ENCODE assay signal across 8 cellular contexts in the genomic region with DNA sequence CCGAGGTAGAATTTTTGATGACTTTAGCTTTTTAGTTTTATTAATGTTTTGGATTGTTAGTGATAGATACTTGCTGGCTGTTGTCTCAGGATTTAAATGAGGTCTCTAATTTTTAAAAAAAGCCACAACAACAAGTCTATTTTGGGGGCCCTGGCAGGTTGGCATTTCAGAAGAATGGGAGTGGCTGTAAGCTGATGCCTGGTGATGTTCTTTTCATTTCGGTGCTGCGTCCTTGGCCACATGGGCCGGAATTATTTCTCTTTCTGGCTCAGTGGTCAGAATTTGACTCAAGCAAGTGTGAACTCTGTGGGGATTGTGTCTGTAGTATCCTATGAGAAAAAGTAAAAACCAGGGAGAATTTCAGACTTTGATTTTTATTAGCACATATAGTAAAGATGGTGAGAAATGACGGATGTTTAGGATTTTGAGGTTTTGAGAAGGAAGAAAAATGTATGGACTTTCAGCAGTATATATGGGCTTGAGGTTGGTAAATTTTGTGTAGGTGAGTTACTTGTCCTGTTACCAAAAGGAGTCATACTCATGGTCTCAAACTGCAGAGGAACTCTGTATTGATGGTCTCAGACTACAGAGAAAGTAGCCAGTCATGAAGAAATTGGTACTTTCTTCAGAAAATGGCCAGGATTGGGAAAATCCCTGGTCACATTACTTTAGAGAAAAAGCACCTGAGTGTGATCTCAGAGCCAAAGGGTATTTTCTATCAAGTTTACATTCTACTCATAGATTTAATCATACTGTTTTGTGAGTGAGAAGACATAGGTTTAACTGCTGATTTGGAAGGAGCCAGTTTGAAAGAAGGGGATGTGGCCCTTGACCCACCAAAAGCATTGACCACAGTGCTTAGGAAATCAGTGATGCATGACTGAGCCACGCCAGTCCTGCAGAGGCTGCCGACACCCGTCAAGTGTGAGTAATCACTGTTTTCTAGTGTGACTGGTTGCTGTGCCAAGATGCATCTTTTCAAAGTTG.
DNase-seq lines count a peak whose midpoint lies in the region; ATAC-seq and TF ChIP-seq lines count a peak whose summit lies in the region.

No MANE protein-coding gene starts in this region.

- TF ChIP-seq CTCF in H9 (conservative IDR thresholded peaks at IDR 0.05) = no peak

- H3K27me3 ChIP-seq in effector memory CD4-positive, alpha-beta T cell (replicated peaks; ENCODE audit: control insufficient read depth, insufficient read depth, low read length, poor library complexity, severe bottlenecking) = no peaks in the 10 kb centered on the region
- H3K27me3 ChIP-seq in neuronal stem cell (ENCODE audit: control insufficient read depth in 3 of 3, insufficient read depth in 3 of 3, low read depth in 1 of 3, low read length in 3 of 3) (no peaks in the 10 kb centered on the region), H9 (ENCODE audit: insufficient read depth, low read length) (no peaks in the 10 kb centered on the region)

- H2BK20ac ChIP-seq in H9 (ENCODE audit: low read depth, low read length, poor library complexity, severe bottlenecking) = no peak overlapping the region

- no peak overlapping the region for H2BK12ac ChIP-seq in neuronal stem cell (ENCODE audit: low read length)
- H2BK12ac ChIP-seq in H9 (ENCODE audit: insufficient read length, low read depth, low read length) = no peak overlapping the region

- peaks cover 13% of the 10 kb centered on the region for H3K36me3 ChIP-seq in effector memory CD4-positive, alpha-beta T cell (ENCODE audit: control insufficient read depth, insufficient read depth, low read length)
- H3K36me3 ChIP-seq in neuronal stem cell (replicated peaks in 1 of 2; ENCODE audit: control insufficient read depth in 2 of 2, insufficient read depth in 2 of 2, low read length in 2 of 2) = peaks cover 26 to 60% of the 10 kb centered on the region in 2 donors

- no peak overlapping the region for H3T11ph ChIP-seq in H9 (ENCODE audit: low read length)

- peak; percentile 81 for DNase-seq in activated effector memory CD4-positive, alpha-beta T cell treated with anti-CD3 and anti-CD28 coated beads, Interleukin-2, amount 50 U/mL, for 16 hours
- DNase-seq in activated effector memory CD4-positive, alpha-beta T cell treated with Interleukin-2 at 50 U/mL for 16 hours = no peak
- DNase-seq in RKO (ENCODE audit: low spot score) = peak; percentile 24
- peak in 1 of 3 donors; percentile 42 for DNase-seq in effector memory CD4-positive, alpha-beta T cell
- peak; percentile 21 for DNase-seq in neuronal stem cell (ENCODE audit: low spot score)
- DNase-seq in NCI-H1694 treated with DMSO at 0.1 percent for 48 hours (lab: John Stamatoyannopoulos, UW) = no peak
- DNase-seq in H9 = no peak

- no peak overlapping the region for H4K5ac ChIP-seq in H9 (ENCODE audit: insufficient read length, low read depth, low read length)

- no peak overlapping the region for H3K14ac ChIP-seq in neuronal stem cell (ENCODE audit: low read length)
- H3K14ac ChIP-seq in H9 (ENCODE audit: insufficient read depth, low read length) = no peak overlapping the region

- no peaks in the 10 kb centered on the region for H3K79me2 ChIP-seq in H9 (ENCODE audit: insufficient read depth, low read length)

- H2AK5ac ChIP-seq in neuronal stem cell (ENCODE audit: low read depth, low read length) = no peak overlapping the region
- H2AK5ac ChIP-seq in H9 (ENCODE audit: insufficient read length, low read length) = no peak overlapping the region

- H3K4me1 Mint-ChIP-seq in H9 = peaks cover 14 to 24% of the 10 kb centered on the region in 2 experiments

- no peak overlapping the region for H3K4me3 Mint-ChIP-seq in H9

- H2BK120ac ChIP-seq in neuronal stem cell (ENCODE audit: low read depth, low read length) (no peak overlapping the region), H9 (ENCODE audit: low read depth, low read length, poor library complexity, severe bottlenecking) (no peak overlapping the region)

- H3K27ac Mint-ChIP-seq in H9 = peak overlapping the region in 1 of 3 experiments; percentile 22; a peak in 1 of 7 replicates

- H3K56ac ChIP-seq in H9 (ENCODE audit: insufficient read length, low read depth, low read length) = no peak overlapping the region

- peaks cover 52% of the 10 kb centered on the region for H3K4me1 ChIP-seq in effector memory CD4-positive, alpha-beta T cell (ENCODE audit: control insufficient read depth, insufficient read depth, low read length, poor library complexity, severe bottlenecking)
- H3K4me1 ChIP-seq in neuronal stem cell (ENCODE audit: control insufficient read depth in 2 of 2, insufficient read depth in 1 of 2, low read depth in 1 of 2, low read length in 2 of 2) = peaks cover 19 to 32% of the 10 kb centered on the region in 2 donors
- no peaks in the 10 kb centered on the region; the same call in 1 of the 2 replicates for H3K4me1 ChIP-seq in H9 (ENCODE audit: insufficient read depth, low read length)

- H2AFZ ChIP-seq in neuronal stem cell (ENCODE audit: low read length) (no peak overlapping the region), H9 (ENCODE audit: low read length) (no peak overlapping the region)

- H3K4me2 ChIP-seq in neuronal stem cell (ENCODE audit: insufficient read depth, low read length, poor library complexity, severe bottlenecking) (no peak overlapping the region), H9 (ENCODE audit: insufficient read depth, insufficient read length, low read length) (no peak overlapping the region)

- H3K9me3 ChIP-seq in effector memory CD4-positive, alpha-beta T cell (ENCODE audit: control insufficient read depth, low read length) = no peaks in the 10 kb centered on the region
- H3K9me3 ChIP-seq in neuronal stem cell (replicated peaks in 1 of 2; ENCODE audit: control insufficient read depth in 2 of 2, insufficient read depth in 1 of 2, low read depth in 1 of 2, low read length in 2 of 2) (peaks cover 0 to 6% of the 10 kb centered on the region in 2 donors), H9 (ENCODE audit: control insufficient read depth, low read depth, low read length) (no peaks in the 10 kb centered on the region)

- H2BK5ac ChIP-seq in neuronal stem cell (ENCODE audit: low read length) (no peak overlapping the region), H9 (ENCODE audit: insufficient read length, low read length) (no peak overlapping the region)

- H3K23ac ChIP-seq in neuronal stem cell (ENCODE audit: low read depth, low read length, poor library complexity) (no peak overlapping the region), H9 (ENCODE audit: insufficient read length, low read depth, low read length) (no peak overlapping the region)

- peak overlapping the region; percentile 92 for H3K27ac ChIP-seq in effector memory CD4-positive, alpha-beta T cell (ENCODE audit: insufficient read depth, low read length, poor library complexity, severe bottlenecking)
- H3K27ac ChIP-seq in neuronal stem cell (replicated peaks; ENCODE audit: low read length) (no peak overlapping the region), H9 (ENCODE audit: insufficient read length, low read depth, low read length) (no peak overlapping the region)

- H3K18ac ChIP-seq in neuronal stem cell (ENCODE audit: low read length) = no peak overlapping the region
- no peak overlapping the region for H3K18ac ChIP-seq in H9 (ENCODE audit: insufficient read length, low read depth, low read length)

- H3K4ac ChIP-seq in neuronal stem cell (ENCODE audit: low read length) (no peak overlapping the region), H9 (ENCODE audit: low read depth, low read length) (no peak overlapping the region)

- peak overlapping the region; percentile 54 for H3K4me3 ChIP-seq in effector memory CD4-positive, alpha-beta T cell (ENCODE audit: insufficient read depth, low read depth, low read length, poor library complexity, severe bottlenecking)
- H3K4me3 ChIP-seq in neuronal stem cell (ENCODE audit: low read length in 2 of 2) = no peak overlapping the region

- H2BK15ac ChIP-seq in neuronal stem cell (ENCODE audit: low read length) (no peak overlapping the region), H9 (ENCODE audit: low read depth, low read length) (no peak overlapping the region)

- no peaks in the 10 kb centered on the region for H3K27me3 Mint-ChIP-seq in H9 (ENCODE audit: low read depth)

- WGBS in neuronal stem cell (ENCODE audit: extremely low coverage in 2 of 2, insufficient read length in 2 of 2, insufficient replicate concordance in 1 of 2), 2 donors = 100% methylated on average over 1 of the region's 8 CpGs
- WGBS in H9 (ENCODE audit: extremely low coverage, insufficient read length, low lambda C conversion rate) = 100% methylated on average over 1 of the region's 8 CpGs

- peaks cover 24 to 39% (median 39%) of the 10 kb centered on the region in 3 experiments; a peak in 6 of 7 replicates for H3K36me3 Mint-ChIP-seq in H9 (ENCODE audit: insufficient read depth in 1 of 3, low read depth in 3 of 3)

- peak; percentile 37 for ATAC-seq in HG02943 (IDR thresholded peaks at IDR 0.05; ENCODE audit: low read depth, unreplicated experiment)

- H4K8ac ChIP-seq in neuronal stem cell (ENCODE audit: low read depth, low read length) = no peak overlapping the region
- no peak overlapping the region for H4K8ac ChIP-seq in H9 (replicated peaks; ENCODE audit: insufficient read length, low read depth, low read length)

- H3K23me2 ChIP-seq in H9 (ENCODE audit: insufficient read length, low read depth, low read length, poor library complexity, severe bottlenecking) = no peaks in the 10 kb centered on the region

- H4K91ac ChIP-seq in neuronal stem cell (ENCODE audit: low read depth, low read length, poor library complexity) (no peak overlapping the region), H9 (ENCODE audit: insufficient read length, low read depth, low read length) (no peak overlapping the region)

- H3K9me3 Mint-ChIP-seq in H9 = no peaks in the 10 kb centered on the region

- H3K9ac ChIP-seq in neuronal stem cell (ENCODE audit: low read depth, low read length, poor library complexity) (no peak overlapping the region), H9 (ENCODE audit: extremely low read depth, insufficient read length, low read length) (no peak overlapping the region)

- no peaks in the 10 kb centered on the region for H4K20me1 ChIP-seq in H9 (ENCODE audit: control insufficient read depth, insufficient read depth, insufficient read length)

- H3K79me1 ChIP-seq in neuronal stem cell (ENCODE audit: low read depth, low read length) (no peaks in the 10 kb centered on the region), H9 (ENCODE audit: insufficient read depth, low read depth, low read length, poor library complexity, severe bottlenecking) (no peaks in the 10 kb centered on the region)

Comparison
In these comparisons a context has a peak if more than half of its experiments do, and no peak if none do; other contexts are left out.
1. DNase-seq: peak in activated effector memory CD4-positive, alpha-beta T cell treated with anti-CD3 and anti-CD28 coated beads, Interleukin-2, amount 50 U/mL, for 16 hours (single experiment), RKO (single experiment) and neuronal stem cell (single experiment); none in activated effector memory CD4-positive, alpha-beta T cell treated with Interleukin-2 at 50 U/mL for 16 hours (single experiment), NCI-H1694 treated with DMSO at 0.1 percent for 48 hours (single experiment) and H9 (single experiment).